1 cellular context compared by ENCODE assay signal in genomic region chr13:79512950-79513349, GRCh38.
TF ChIP-seq lines count a peak whose summit lies in the region.

No MANE protein-coding gene starts in this region.

TF ChIP-seq in HepG2, 621 proteins besides CTCF, POLR2A, EP300 and RAD21:
- no peak for TF ChIP-seq PRDM4 (CRISPR knock-in tag; IDR thresholded peaks at IDR 0.05; ENCODE audit: borderline replicate concordance)
- no peak for TF ChIP-seq SRF (IDR thresholded peaks at IDR 0.05; ENCODE audit: low read depth, low read length)
- no peak for TF ChIP-seq ZBTB46 (CRISPR knock-in tag; IDR thresholded peaks at IDR 0.05; ENCODE audit: borderline replicate concordance)
- TF ChIP-seq ZNF615 (CRISPR knock-in tag; IDR thresholded peaks at IDR 0.05; ENCODE audit: borderline replicate concordance), result no peak
- no peak for TF ChIP-seq ZNF639 (CRISPR knock-in tag; conservative IDR thresholded peaks at IDR 0.05)
- no peak for TF ChIP-seq GFI1 (CRISPR knock-in tag; IDR thresholded peaks at IDR 0.05; ENCODE audit: borderline replicate concordance)
- no peak for TF ChIP-seq FOXO4 (CRISPR knock-in tag; conservative IDR thresholded peaks at IDR 0.05)
- no peak for TF ChIP-seq ZBTB3 (CRISPR knock-in tag; IDR thresholded peaks at IDR 0.05; ENCODE audit: borderline replicate concordance, low read depth)
- no peak for TF ChIP-seq IRF1 (CRISPR knock-in tag; IDR thresholded peaks at IDR 0.05; ENCODE audit: low read depth)
- TF ChIP-seq ZNF136 (CRISPR knock-in tag; IDR thresholded peaks at IDR 0.05; ENCODE audit: low read depth), result no peak
- TF ChIP-seq ZNF569 (CRISPR knock-in tag; IDR thresholded peaks at IDR 0.05; ENCODE audit: borderline replicate concordance), result no peak
- no peak for TF ChIP-seq ATF1 (CRISPR knock-in tag; IDR thresholded peaks at IDR 0.05)
- no peak for TF ChIP-seq FOXP1 (IDR thresholded peaks at IDR 0.05)
- TF ChIP-seq FOXP1 (CRISPR knock-in tag; IDR thresholded peaks at IDR 0.05), result no peak
- TF ChIP-seq ZNF33B (CRISPR knock-in tag; IDR thresholded peaks at IDR 0.05), result no peak
- no peak for TF ChIP-seq ZC3H13 (CRISPR knock-in tag; IDR thresholded peaks at IDR 0.05)
- TF ChIP-seq SMARCC2 (IDR thresholded peaks at IDR 0.05), result no peak
- no peak for TF ChIP-seq LRRFIP1 (CRISPR knock-in tag; conservative IDR thresholded peaks at IDR 0.05)
- no peak for TF ChIP-seq FOXC1 (CRISPR knock-in tag; IDR thresholded peaks at IDR 0.05; ENCODE audit: borderline replicate concordance)
- no peak for TF ChIP-seq HOXA5 (CRISPR knock-in tag; IDR thresholded peaks at IDR 0.05)
